ENCODE assay signal across 1 cellular context in the genomic region with DNA sequence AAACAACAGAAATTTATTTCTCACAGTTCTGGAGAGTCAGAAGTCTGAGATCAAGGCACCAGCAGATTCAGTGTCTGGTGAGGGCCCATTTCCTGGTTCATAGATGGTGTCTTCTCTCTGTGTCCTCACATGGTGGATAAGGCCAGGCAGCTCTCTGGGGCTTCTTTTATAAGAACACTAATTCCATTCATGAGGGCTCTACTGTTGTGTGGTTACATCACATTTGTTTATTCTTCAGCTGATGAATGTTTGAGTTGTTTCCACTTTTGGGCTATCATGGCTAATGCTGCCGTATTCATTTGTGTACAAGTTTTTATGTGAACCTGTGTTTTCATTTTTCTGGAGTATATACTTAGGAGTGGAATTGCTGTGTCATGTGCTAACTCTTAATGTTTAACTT.
TF ChIP-seq lines count a peak whose summit lies in the region.

No MANE protein-coding gene starts in this region.

TF ChIP-seq in HCT116, 20 proteins besides CTCF, POLR2A, EP300 and RAD21 (continued from another document):
- no peak for TF ChIP-seq POLR2AphosphoS5 (IDR thresholded peaks at IDR 0.05; ENCODE audit: low read depth, low read length)
- no peak for TF ChIP-seq EZH2phosphoT487 (IDR thresholded peaks at IDR 0.05; ENCODE audit: borderline replicate concordance)
- TF ChIP-seq CEBPB (IDR thresholded peaks at IDR 0.05; ENCODE audit: low read depth): no peak
- TF ChIP-seq SP1 (IDR thresholded peaks at IDR 0.05; ENCODE audit: low read depth): no peak
- TF ChIP-seq EGR1 (IDR thresholded peaks at IDR 0.05; ENCODE audit: low read depth): no peak
- TF ChIP-seq SRF (IDR thresholded peaks at IDR 0.05; ENCODE audit: low read depth): no peak
- TF ChIP-seq SIN3A (IDR thresholded peaks at IDR 0.05; ENCODE audit: low read depth): no peak
- TF ChIP-seq, protein P1, sequence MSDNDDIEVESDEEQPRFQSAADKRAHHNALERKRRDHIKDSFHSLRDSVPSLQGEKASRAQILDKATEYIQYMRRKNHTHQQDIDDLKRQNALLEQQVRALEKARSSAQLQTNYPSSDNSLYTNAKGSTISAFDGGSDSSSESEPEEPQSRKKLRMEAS (IDR thresholded peaks at IDR 0.05): no peak
- TF ChIP-seq ZFX (IDR thresholded peaks at IDR 0.05): no peak
- TF ChIP-seq EZH2 (IDR thresholded peaks at IDR 0.05): no peak
- TF ChIP-seq ELF1 (IDR thresholded peaks at IDR 0.05; ENCODE audit: borderline replicate concordance, low read depth): no peak
- TF ChIP-seq FOSL1 (IDR thresholded peaks at IDR 0.05; ENCODE audit: low read depth): no peak
- no peak for TF ChIP-seq YY1 (IDR thresholded peaks at IDR 0.05; ENCODE audit: extremely low read depth, insufficient replicate concordance, low read depth, low read length)
- no peak for TF ChIP-seq TCF7L2 (IDR thresholded peaks at IDR 0.05; ENCODE audit: borderline replicate concordance, extremely low read depth, insufficient read depth, insufficient read length)
- no peak for TF ChIP-seq ZNF274 (IDR thresholded peaks at IDR 0.05; ENCODE audit: low read depth, low read length)
